Comparison of ENCODE assay signal across 8 cellular contexts in genomic region chrX:23773601-23774175, GRCh38. TPM values are rescaled to one million over a fixed set of nuclear protein-coding genes. Genes with fewer than 3 reads are reported as not detected.
DNase-seq lines count a peak whose midpoint lies in the region; ATAC-seq and FAIRE-seq lines count a peak whose summit lies in the region.

No MANE protein-coding gene starts in this region.

- H3K4me1 ChIP-seq in BLaER1 treated with 17β-estradiol and CSF1 and Interleukin-3, amounts not matched to agents 10 nM and 100 nM, result peaks cover 4 to 55% (median 20%) of the 10 kb centered on the region in 10 experiments; a peak in 18 of 20 replicates

- H3K9ac ChIP-seq in BLaER1 treated with 17β-estradiol and CSF1 and Interleukin-3, amounts not matched to agents 10 nM and 100 nM, result peak overlapping the region in 6 of 11 experiments; percentile 52 to 66 (median 62); a peak in 9 of 22 replicates

- peaks cover 0 to 3% (median 0%) of the 10 kb centered on the region in 11 experiments; a peak in 2 of 22 replicates for H3K9me3 ChIP-seq in BLaER1 treated with 17β-estradiol and CSF1 and Interleukin-3, amounts not matched to agents 10 nM and 100 nM (replicated peaks in 1 of 11)

- no peaks in the 10 kb centered on the region for H3K36me3 ChIP-seq in BLaER1 treated with 17β-estradiol and CSF1 and Interleukin-3, amounts not matched to agents 10 nM and 100 nM

- DNase-seq in activated CD4-positive, alpha-beta T cell treated with anti-CD3 and anti-CD28 coated beads for 48 hours, result peak; percentile 32
- DNase-seq in mucosa of gallbladder (ENCODE audit: low spot score), result peak; percentile 21
- DNase-seq in frontal cortex (ENCODE audit: low spot score in 2 of 2), result no peak
- no peak for DNase-seq in NCI-H1417 treated with DMSO at 0.1 percent for 48 hours (lab: John Stamatoyannopoulos, UW)
- no peak for DNase-seq in NCI-H1105 treated with DMSO at 0.1 percent for 48 hours (lab: John Stamatoyannopoulos, UW)

- peak overlapping the region; percentile 23 to 88 (median 73); a peak in 20 of 22 replicates for H3K4me2 ChIP-seq in BLaER1 treated with 17β-estradiol and CSF1 and Interleukin-3, amounts not matched to agents 10 nM and 100 nM

- H4K20me1 ChIP-seq in BLaER1 treated with 17β-estradiol and CSF1 and Interleukin-3, amounts not matched to agents 10 nM and 100 nM, result no peaks in the 10 kb centered on the region

- peak overlapping the region in 1 of 10 experiments; percentile 4; a peak in 2 of 20 replicates for H3K4me3 ChIP-seq in BLaER1 treated with 17β-estradiol and CSF1 and Interleukin-3, amounts not matched to agents 10 nM and 100 nM

- no peaks in the 10 kb centered on the region for H3K27me3 ChIP-seq in BLaER1 treated with 17β-estradiol and CSF1 and Interleukin-3, amounts not matched to agents 10 nM and 100 nM

- no peak for FAIRE-seq in frontal cortex (lab: Jason Lieb, UNC)

- peak; percentile 74 for ATAC-seq in GM19438 (IDR thresholded peaks at IDR 0.05; ENCODE audit: low read depth, unreplicated experiment)
- ATAC-seq in HG03442 (IDR thresholded peaks at IDR 0.05; ENCODE audit: unreplicated experiment), result peak; percentile 91

- peak overlapping the region in 10 of 11 experiments; percentile 40 to 87 (median 74); a peak in 18 of 22 replicates for H3K27ac ChIP-seq in BLaER1 treated with 17β-estradiol and CSF1 and Interleukin-3, amounts not matched to agents 10 nM and 100 nM

RNA-seq across cellular contexts. Expression of gene SAT1, which starts 9.3 kb away (rescaled TPM):
- 303 TPM for total RNA-seq in mucosa of gallbladder
- total RNA-seq in frontal cortex, result 42.8 TPM

RNA-seq across cellular contexts. Expression of gene ACOT9, which starts 30.6 kb away (rescaled TPM):
- 30.6 TPM for total RNA-seq in mucosa of gallbladder
- total RNA-seq in frontal cortex, result 22.0 TPM

Comparison
In these comparisons a context has a peak if more than half of its experiments do, and no peak if none do; other contexts are left out.
1. DNase-seq: peak in activated CD4-positive, alpha-beta T cell treated with anti-CD3 and anti-CD28 coated beads for 48 hours (single experiment) and mucosa of gallbladder (single experiment); none in frontal cortex (0 of 2), NCI-H1417 treated with DMSO at 0.1 percent for 48 hours (single experiment) and NCI-H1105 treated with DMSO at 0.1 percent for 48 hours (single experiment).